19 cellular contexts compared by ENCODE assay signal in the genomic region with DNA sequence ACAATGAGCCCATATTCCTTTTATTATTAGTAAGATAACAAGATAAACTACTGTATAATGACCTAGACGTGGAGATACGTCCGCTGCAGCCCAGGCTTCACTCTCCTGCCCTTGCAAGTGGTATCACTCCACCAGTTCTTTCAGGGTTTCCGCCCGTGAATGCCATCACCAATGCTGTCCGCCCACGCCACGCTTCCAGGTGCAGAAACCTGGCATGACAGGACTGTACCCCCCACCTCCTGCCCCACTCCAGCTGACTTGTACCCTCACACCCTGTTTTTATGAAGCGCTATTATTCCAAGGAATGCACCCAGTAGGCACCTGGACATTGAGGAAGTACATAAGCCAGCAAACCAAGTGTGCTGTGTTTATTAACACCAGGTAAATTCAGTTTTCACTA.
DNase-seq lines count a peak whose midpoint lies in the region; FAIRE-seq and TF ChIP-seq lines count a peak whose summit lies in the region.
"Had no signal": no experiment of that assay in that cellular context is flagged by ENCODE, and none has a peak within 500 bp of the region (broad histone marks: within the 10 kb centered on the region; RNA-seq: fewer than 3 reads in every experiment).

No MANE protein-coding gene starts in this region.

- H3K79me1 ChIP-seq in H1 (ENCODE audit: low read depth, low read length) (no peaks in the 10 kb centered on the region), trophoblast cell (ENCODE audit: low read length) (no peaks in the 10 kb centered on the region)

- H3K36me3 ChIP-seq in H1 (ENCODE audit: control insufficient read depth in 2 of 4, insufficient read depth in 4 of 4, low read length in 3 of 4), result no peaks in the 10 kb centered on the region; a peak in 2 of 8 replicates
- no peaks in the 10 kb centered on the region for H3K36me3 ChIP-seq in trophoblast cell (ENCODE audit: control insufficient read depth in 1 of 2, insufficient read depth in 2 of 2, low read length in 2 of 2)
- H3K36me3 ChIP-seq in prostate gland, result no peaks in the 10 kb centered on the region

- H3K9ac ChIP-seq in H1 (replicated peaks in 1 of 4; ENCODE audit: extremely low read depth in 1 of 4, low read depth in 3 of 4, low read length in 3 of 4), result no peak overlapping the region
- H3K9ac ChIP-seq in trophoblast cell (ENCODE audit: low read length), result peak overlapping the region; percentile 27

- POLR2A ChIA-PET in H1 (lab: Charles Lee; ENCODE audit: partially characterized antibody), result no interaction called here

- H3K14ac ChIP-seq in H1 (ENCODE audit: insufficient read length), result no peak overlapping the region
- no peak overlapping the region for H3K14ac ChIP-seq in trophoblast cell (ENCODE audit: low read length)

- no peaks in the 10 kb centered on the region for H3K79me2 ChIP-seq in H1 (ENCODE audit: control insufficient read depth in 1 of 2, insufficient read depth in 2 of 2, low read length in 2 of 2)
- no peaks in the 10 kb centered on the region for H3K79me2 ChIP-seq in trophoblast cell (ENCODE audit: control insufficient read depth, insufficient read depth, low read length, poor library complexity)

- 0 out of 2 replicates have a peak overlapping the region, but pooled peaks have one; percentile 12 for H2BK12ac ChIP-seq in H1 (ENCODE audit: low read depth, low read length)
- no peak overlapping the region for H2BK12ac ChIP-seq in trophoblast cell (ENCODE audit: low read length)

- no peaks in the 10 kb centered on the region for H4K20me1 ChIP-seq in H1 (replicated peaks in 1 of 2; ENCODE audit: control insufficient read depth in 1 of 2, insufficient read depth in 2 of 2, low read length in 2 of 2)

- H4K5ac ChIP-seq in H1 (ENCODE audit: insufficient read length, low read depth, low read length), result no peak overlapping the region

- H3K4me2 ChIP-seq in H1 (ENCODE audit: insufficient read depth in 1 of 2, low read depth in 2 of 2, low read length in 2 of 2) (no peak overlapping the region), trophoblast cell (ENCODE audit: low read length) (no peak overlapping the region)

- no peak overlapping the region for H3K23ac ChIP-seq in H1 (ENCODE audit: insufficient read length)
- no peak overlapping the region for H3K23ac ChIP-seq in trophoblast cell (ENCODE audit: low read length)

- no peak overlapping the region for H4K12ac ChIP-seq in trophoblast cell (ENCODE audit: low read depth, low read length)

- no peaks in the 10 kb centered on the region for H3K23me2 ChIP-seq in H1 (ENCODE audit: low read depth, low read length)

- H4K91ac ChIP-seq in H1 (replicated peaks; ENCODE audit: insufficient read length, low read length) (peak overlapping the region; percentile 44), trophoblast cell (ENCODE audit: low read depth, low read length) (no peak overlapping the region)

- DNase-seq in H1 (ENCODE audit: low read depth in 1 of 2, low spot score in 2 of 2) (no peak), mesenteric fat pad (ENCODE audit: low spot score) (peak; percentile 45), trophoblast cell (no peak), NCI-H226 (no peak), prostate gland (ENCODE audit: low spot score) (no peak), D721Med (ENCODE audit: insufficient read length, low spot score) (no peak)
- DNase-seq: C1 segment of cervical spinal cord; Calu3; CD4-positive, alpha-beta memory T cell; COR-L47; DMS 273 treated with DMSO at 0.1 percent for 48 hours; DMS79; EL; GDM1; GOT3; H7; HCEC 1CT had no signal

- no peak overlapping the region for H2BK5ac ChIP-seq in H1 (ENCODE audit: low read depth, low read length)
- no peak overlapping the region for H2BK5ac ChIP-seq in trophoblast cell (ENCODE audit: low read depth, low read length, poor library complexity)

- WGBS in H1 (ENCODE audit: extremely low coverage in 1 of 2, insufficient coverage in 1 of 2, insufficient read length in 1 of 2, insufficient replicate concordance in 2 of 2, low coverage in 1 of 2, low lambda C conversion rate in 2 of 2, missing lambda C conversion rate in 1 of 2), 2 experiments, result 97% methylated on average over 9 of the region's 9 CpGs; no CpG with 5 or more reads in 1 of the 2 experiments
- no CpG with 5 or more reads among the region's 9 CpGs for WGBS in trophoblast cell (ENCODE audit: extremely low coverage, insufficient coverage, insufficient read length)
- 79% methylated on average over 9 of the region's 9 CpGs for WGBS in prostate gland

- H3K18ac ChIP-seq in H1 (ENCODE audit: extremely low read depth, low read length) (no peak overlapping the region), trophoblast cell (ENCODE audit: low read length) (no peak overlapping the region)

- H3K27ac ChIP-seq in H1 (ENCODE audit: low read depth, low read length) (no peak overlapping the region), trophoblast cell (ENCODE audit: low read depth, low read length) (no peak overlapping the region), prostate gland (no peak overlapping the region)

- H3K4me1 ChIP-seq in H1 (replicated peaks in 1 of 4; ENCODE audit: control insufficient read depth in 3 of 4, insufficient read depth in 4 of 4, low read length in 3 of 4), result peaks cover 0 to under 1% (median 0%) of the 10 kb centered on the region in 4 experiments; a peak in 2 of 7 replicates
- H3K4me1 ChIP-seq in trophoblast cell (ENCODE audit: control insufficient read depth in 1 of 2, insufficient read depth in 2 of 2, low read length in 2 of 2), result no peaks in the 10 kb centered on the region
- H3K4me1 ChIP-seq in prostate gland (replicated peaks), result no peaks in the 10 kb centered on the region

- H3K27me3 ChIP-seq in H1 (replicated peaks in 1 of 4; ENCODE audit: control insufficient read depth in 3 of 4, extremely low read depth in 1 of 4, insufficient read depth in 3 of 4, low read length in 3 of 4) (no peaks in the 10 kb centered on the region), trophoblast cell (ENCODE audit: insufficient read depth, low read length) (no peaks in the 10 kb centered on the region), prostate gland (replicated peaks; ENCODE audit: insufficient read depth) (no peaks in the 10 kb centered on the region)

- H3K4ac ChIP-seq in H1 (replicated peaks; ENCODE audit: insufficient read length, low read depth, low read length) (no peak overlapping the region), trophoblast cell (ENCODE audit: low read depth, low read length) (no peak overlapping the region)

- H2BK15ac ChIP-seq in H1 (ENCODE audit: low read length), result no peak overlapping the region; the same call in 1 of the 2 replicates

- FAIRE-seq in H1 (lab: Jason Lieb, UNC) (no peak), D721Med (lab: Jason Lieb, UNC) (no peak)
- FAIRE-seq: GM12878, GM18507 had no signal

- H2BK20ac ChIP-seq in H1 (ENCODE audit: low read length), result no peak overlapping the region

- no peak for TF ChIP-seq CTCF in H1 (IDR thresholded peaks at IDR 0.05; ENCODE audit: control extremely low read depth in 1 of 3, insufficient read depth in 1 of 3, low read depth in 1 of 3, low read length in 3 of 3)
- TF ChIP-seq CTCF in prostate gland (IDR thresholded peaks at IDR 0.05), result no peak
- no peak for TF ChIP-seq CTCF in D721Med (IDR thresholded peaks at IDR 0.05; ENCODE audit: insufficient read depth, missing control alignments)

- intact Hi-C loops in prostate gland (cut with DNase I), result no loop called here

- H2BK120ac ChIP-seq in H1 (replicated peaks; ENCODE audit: low read depth, low read length) (no peak overlapping the region), trophoblast cell (ENCODE audit: insufficient read depth, low read length, poor library complexity) (no peak overlapping the region)

- TF ChIP-seq POLR2A in H1 (IDR thresholded peaks at IDR 0.05; ENCODE audit: control extremely low read depth in 1 of 2, low read depth in 2 of 2, low read length in 2 of 2), result no peak
- no peak for TF ChIP-seq POLR2A in prostate gland (IDR thresholded peaks at IDR 0.05)

- H4K8ac ChIP-seq in H1 (ENCODE audit: extremely low read depth, insufficient read depth, low read length), result no peak overlapping the region
- H4K8ac ChIP-seq in trophoblast cell (ENCODE audit: low read depth, low read length), result no peak overlapping the region

- H3K56ac ChIP-seq in H1 (replicated peaks; ENCODE audit: insufficient read length, low read depth, low read length), result no peak overlapping the region

- peaks cover 0 to 18% of the 10 kb centered on the region in 2 experiments; a peak in 2 of 4 replicates for H3K9me3 ChIP-seq in H1 (ENCODE audit: insufficient read depth in 2 of 2, low read depth in 1 of 2, low read length in 1 of 2)
- peaks cover 4% of the 10 kb centered on the region for H3K9me3 ChIP-seq in trophoblast cell (ENCODE audit: insufficient read depth, low read depth, low read length)
- H3K9me3 ChIP-seq in prostate gland, result no peaks in the 10 kb centered on the region

- H3K4me3 ChIP-seq in H1 (ENCODE audit: extremely low read depth in 1 of 4, insufficient read depth in 2 of 4, low read depth in 3 of 4, low read length in 4 of 4) (no peak overlapping the region), trophoblast cell (ENCODE audit: low read depth, low read length) (no peak overlapping the region), prostate gland (no peak overlapping the region)
- H3K4me3 ChIP-seq: GM12878 had no signal

- H2AFZ ChIP-seq in H1 (ENCODE audit: low read length) (no peak overlapping the region), trophoblast cell (ENCODE audit: insufficient read depth, low read length, poor library complexity) (no peak overlapping the region)

- no peak for TF ChIP-seq EP300 in H1 (IDR thresholded peaks at IDR 0.05; ENCODE audit: borderline replicate concordance in 1 of 2, low read depth in 2 of 2, low read length in 2 of 2)

- H2AK5ac ChIP-seq in H1 (ENCODE audit: low read depth, low read length) (no peak overlapping the region), trophoblast cell (ENCODE audit: low read length) (no peak overlapping the region)

- CTCF ChIA-PET in H1 (lab: Charles Lee; ENCODE audit: partially characterized antibody), result no interaction called here

- TF ChIP-seq RAD21 in H1 (IDR thresholded peaks at IDR 0.05 in 1 of 2, conservative IDR thresholded peaks at IDR 0.05 in 1 of 2; ENCODE audit: low read depth in 2 of 2, low read length in 2 of 2), result no peak

TF ChIP-seq in H1, 55 proteins besides CTCF, POLR2A, EP300 and RAD21 (continues in another document):
- TF ChIP-seq CTBP2 (IDR thresholded peaks at IDR 0.05; ENCODE audit: borderline replicate concordance, insufficient read depth, insufficient read length, low read length) (no peak), SP2 (IDR thresholded peaks at IDR 0.05; ENCODE audit: low read length) (no peak), CEBPB (IDR thresholded peaks at IDR 0.05; ENCODE audit: low read depth, low read length) (no peak), RXRA (IDR thresholded peaks at IDR 0.05; ENCODE audit: insufficient read depth, low read depth, low read length) (no peak), SIX5 (IDR thresholded peaks at IDR 0.05; ENCODE audit: low read depth, low read length) (no peak), SRF (IDR thresholded peaks at IDR 0.05; ENCODE audit: low read depth, low read length) (no peak), JUN (IDR thresholded peaks at IDR 0.05; ENCODE audit: low read depth, low read length) (no peak), PHF8 (conservative IDR thresholded peaks at IDR 0.05; ENCODE audit: low read depth, low read length) (no peak), RNF2 (IDR thresholded peaks at IDR 0.05; ENCODE audit: borderline replicate concordance, low read depth, low read length, missing control alignments, poor library complexity, severe bottlenecking) (no peak), MAFK (IDR thresholded peaks at IDR 0.05; ENCODE audit: low read depth, low read length) (no peak)
